14 cellular contexts compared by ENCODE assay signal in the genomic region with DNA sequence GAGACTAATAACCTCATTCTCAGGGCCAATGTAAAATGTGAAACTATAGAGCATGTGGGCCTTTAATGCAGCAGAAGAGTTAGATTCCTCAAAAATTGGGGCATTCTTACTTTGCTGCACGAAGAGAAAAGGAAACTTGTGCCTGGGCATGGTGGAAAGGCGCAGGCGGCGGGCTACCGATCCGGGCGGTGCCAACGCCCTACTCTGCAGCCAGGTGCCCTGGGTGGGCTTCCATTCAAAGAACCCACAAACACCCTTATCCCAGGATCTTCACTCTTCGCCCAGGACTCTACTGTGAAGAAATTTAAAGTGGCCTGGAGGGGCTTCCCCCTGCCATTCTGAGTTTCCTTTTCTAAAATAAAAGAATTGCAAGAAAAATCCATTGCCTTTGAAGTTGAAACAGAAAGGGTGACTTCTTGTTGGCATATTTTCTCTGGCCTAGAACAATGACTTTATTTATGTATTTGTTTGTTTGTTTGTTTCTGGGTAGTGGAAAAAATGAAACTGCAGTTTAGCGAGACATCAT.
DNase-seq lines count a peak whose midpoint lies in the region; ATAC-seq and TF ChIP-seq lines count a peak whose summit lies in the region.
"Had no signal": no experiment of that assay in that cellular context is flagged by ENCODE, and none has a peak within 500 bp of the region (broad histone marks: within the 10 kb centered on the region; RNA-seq: fewer than 3 reads in every experiment).

No MANE protein-coding gene starts in this region.

- intact Hi-C loops in breast epithelium (cut with DNase I; ENCODE audit: low total_unique reads), result loop anchor here (10.0 kb wide), 1 partner anchor 551 kb away; no protein-coding TSS in a partner anchor
- intact Hi-C loops in MCF 10A (cut with micrococcal nuclease), result loop anchor here (5.0 kb wide), 1 partner anchor 539 kb away; no protein-coding TSS in a partner anchor
- intact Hi-C loops in uterus (cut with DNase I; ENCODE audit: low total_unique reads), result loop anchor here (10.0 kb wide), 1 partner anchor 541 kb away; no protein-coding TSS in a partner anchor

- no TSS peak for BruUV-seq in MCF 10A (replicated peaks; lab: Mats Ljungman, UMichigan)

- POLR2A ChIA-PET in MCF 10A (lab: Yijun Ruan, JAX), result no interaction called here
- POLR2A ChIA-PET in naive thymus-derived CD8-positive, alpha-beta T cell (lab: Charles Lee), result no interaction called here

- ATAC-seq in naive thymus-derived CD8-positive, alpha-beta T cell, result no peak
- ATAC-seq: activated naive CD8-positive, alpha-beta T cell treated with anti-CD3 and anti-CD28 coated beads, Interleukin-2, amount 50 U/mL, for 24 hours; stimulated activated memory B cell treated with anti-CD40 and anti-IgM and Interleukin-4, amounts not matched to agents 10 μg/mL and 1 μg/mL and 100 μg/mL, for 72 hours had no signal

- H3K27me3 Mint-ChIP-seq in MCF 10A (ENCODE audit: insufficient read depth, unreplicated experiment), result peaks cover 21% of the 10 kb centered on the region
- peaks cover 18 to 32% (median 27%) of the 10 kb centered on the region in 5 donors for H3K27me3 Mint-ChIP-seq in naive thymus-derived CD8-positive, alpha-beta T cell
- H3K27me3 Mint-ChIP-seq: stimulated activated memory B cell treated with anti-CD40 and anti-IgM and Interleukin-4, amounts not matched to agents 10 μg/mL and 1 μg/mL and 100 μg/mL, for 72 hours had no signal

- no peaks in the 10 kb centered on the region for H3K4me1 Mint-ChIP-seq in MCF 10A (ENCODE audit: insufficient read depth, unreplicated experiment)
- peaks cover 6 to 20% (median 11%) of the 10 kb centered on the region in 4 donors for H3K4me1 Mint-ChIP-seq in naive thymus-derived CD8-positive, alpha-beta T cell

- H3K9me3 ChIP-seq in breast epithelium, result no peaks in the 10 kb centered on the region
- H3K9me3 ChIP-seq in uterus, result no peaks in the 10 kb centered on the region

- TF ChIP-seq POLR2A in breast epithelium (IDR thresholded peaks at IDR 0.05) (no peak), uterus (IDR thresholded peaks at IDR 0.05) (no peak)

- TF ChIP-seq CTCF in breast epithelium (IDR thresholded peaks at IDR 0.05) (no peak), MCF 10A (IDR thresholded peaks at IDR 0.05; ENCODE audit: unreplicated experiment) (no peak), coronary artery (IDR thresholded peaks at IDR 0.05) (no peak), uterus (IDR thresholded peaks at IDR 0.05) (no peak), GM13976 (IDR thresholded peaks at IDR 0.05; ENCODE audit: borderline replicate concordance, control extremely low read depth, extremely low read depth, insufficient read depth, missing control alignments) (no peak)

- H3K4me3 ChIP-seq in breast epithelium, result peak overlapping the region; percentile 50 to 62 (median 59)
- peak overlapping the region; percentile 75 for H3K4me3 ChIP-seq in coronary artery
- H3K4me3 ChIP-seq in uterus, result peak overlapping the region; percentile 30 to 47

- no peak overlapping the region for H3K27ac Mint-ChIP-seq in MCF 10A (ENCODE audit: low read depth, unreplicated experiment)
- no peak overlapping the region for H3K27ac Mint-ChIP-seq in naive thymus-derived CD8-positive, alpha-beta T cell
- H3K27ac Mint-ChIP-seq: activated CD4-positive, alpha-beta T cell treated with anti-CD3 and anti-CD28 coated beads, Interleukin-2, amount 10 ng/mL, durations not matched to agents 7 days and 5 days; activated naive CD8-positive, alpha-beta T cell treated with anti-CD3 and anti-CD28 coated beads, Interleukin-2, amount 50 U/mL, for 24 hours; endodermal cell; stimulated activated memory B cell treated with anti-CD40 and anti-IgM and Interleukin-4, amounts not matched to agents 10 μg/mL and 1 μg/mL and 100 μg/mL, for 72 hours had no signal

- in situ Hi-C loops in GM13976 (cut with MboI; ENCODE audit: low sequenced_read_pairs, unreplicated experiment), result loop anchor here (10.0 kb wide), 1 partner anchor 531 kb away; no protein-coding TSS in a partner anchor

- H3K9me3 Mint-ChIP-seq in MCF 10A (ENCODE audit: unreplicated experiment), result no peaks in the 10 kb centered on the region
- H3K9me3 Mint-ChIP-seq in naive thymus-derived CD8-positive, alpha-beta T cell, result peaks cover 0 to 21% (median 13%) of the 10 kb centered on the region in 9 donors
- H3K9me3 Mint-ChIP-seq: activated CD4-positive, alpha-beta T cell treated with anti-CD3 and anti-CD28 coated beads, Interleukin-2, amount 10 ng/mL, durations not matched to agents 7 days and 5 days; activated naive CD8-positive, alpha-beta T cell treated with anti-CD3 and anti-CD28 coated beads, Interleukin-2, amount 50 U/mL, for 24 hours; endodermal cell; stimulated activated memory B cell treated with anti-CD40 and anti-IgM and Interleukin-4, amounts not matched to agents 10 μg/mL and 1 μg/mL and 100 μg/mL, for 72 hours had no signal

- CTCF ChIA-PET in MCF 10A (lab: Yijun Ruan, JAX), result interaction anchor here (0.9 to 1.0 kb wide), 2 partner anchors 12 to 538 kb away, joined by 3 read pairs; no protein-coding TSS in a partner anchor

- no peaks in the 10 kb centered on the region for H3K27me3 ChIP-seq in breast epithelium
- no peaks in the 10 kb centered on the region for H3K27me3 ChIP-seq in uterus

- H3K4me3 Mint-ChIP-seq in MCF 10A (ENCODE audit: unreplicated experiment), result no peak overlapping the region
- peak overlapping the region in 6 of 10 donors; percentile 6 to 66 (median 54) for H3K4me3 Mint-ChIP-seq in naive thymus-derived CD8-positive, alpha-beta T cell
- H3K4me3 Mint-ChIP-seq: activated CD4-positive, alpha-beta T cell treated with anti-CD3 and anti-CD28 coated beads, Interleukin-2, amount 10 ng/mL, durations not matched to agents 7 days and 5 days; activated naive CD8-positive, alpha-beta T cell treated with anti-CD3 and anti-CD28 coated beads, Interleukin-2, amount 50 U/mL, for 24 hours; endodermal cell; stimulated activated memory B cell treated with anti-CD40 and anti-IgM and Interleukin-4, amounts not matched to agents 10 μg/mL and 1 μg/mL and 100 μg/mL, for 72 hours had no signal

- no peaks in the 10 kb centered on the region for H3K36me3 ChIP-seq in breast epithelium
- H3K36me3 ChIP-seq in uterus, result no peaks in the 10 kb centered on the region

- H3K27ac ChIP-seq in breast epithelium, result no peak overlapping the region
- peak overlapping the region in 1 of 2 donors; percentile 30 for H3K27ac ChIP-seq in coronary artery
- H3K27ac ChIP-seq in uterus, result peak overlapping the region in 1 of 2 donors; percentile 64

- H3K36me3 Mint-ChIP-seq in MCF 10A (ENCODE audit: insufficient read depth, unreplicated experiment), result no peaks in the 10 kb centered on the region
- peaks cover 3 to 29% (median 18%) of the 10 kb centered on the region in 3 donors for H3K36me3 Mint-ChIP-seq in naive thymus-derived CD8-positive, alpha-beta T cell
- H3K36me3 Mint-ChIP-seq: stimulated activated memory B cell treated with anti-CD40 and anti-IgM and Interleukin-4, amounts not matched to agents 10 μg/mL and 1 μg/mL and 100 μg/mL, for 72 hours had no signal

- H3K4me1 ChIP-seq in breast epithelium (no peaks in the 10 kb centered on the region), uterus (no peaks in the 10 kb centered on the region)

- no peak for DNase-seq in breast epithelium (ENCODE audit: low spot score in 2 of 2)
- DNase-seq in MCF 10A (ENCODE audit: unreplicated experiment), result no peak
- no peak for DNase-seq in coronary artery (ENCODE audit: low spot score)
- DNase-seq in naive thymus-derived CD8-positive, alpha-beta T cell, result peak in 1 of 10 donors; percentile 4
- no peak for DNase-seq in uterus
- DNase-seq in GM13976 (ENCODE audit: low spot score), result no peak
- DNase-seq in KG1 (lab: John Stamatoyannopoulos, UW), result no peak
- no peak for DNase-seq in stimulated activated CD8-positive, alpha-beta memory T cell treated with anti-CD3 and anti-CD28 coated beads, Interleukin-4, amount 100 ng/mL, for 48 hours
- DNase-seq: activated CD4-positive, alpha-beta T cell treated with anti-CD3 and anti-CD28 coated beads, Interleukin-2, amount 10 ng/mL, durations not matched to agents 7 days and 5 days; activated naive CD8-positive, alpha-beta T cell treated with anti-CD3 and anti-CD28 coated beads, Interleukin-2, amount 50 U/mL, for 24 hours; naive B cell; NCI-H1694 had no signal
